In genomic region chr20:45037635-45038034, GRCh38 we compare ENCODE assay signal across 17 cellular contexts.
A peak's percentile ranks its signal among the peaks of the same experiment; 100 is the strongest.
DNase-seq lines count a peak whose midpoint lies in the region; ATAC-seq and TF ChIP-seq lines count a peak whose summit lies in the region.
"Had no signal": no experiment of that assay in that cellular context is flagged by ENCODE, and none has a peak within 500 bp of the region (broad histone marks: within the 10 kb centered on the region; RNA-seq: fewer than 3 reads in every experiment).

No MANE protein-coding gene starts in this region.

- peaks cover 0 to 68% (median 22%) of the 10 kb centered on the region in 3 donors for H3K36me3 Mint-ChIP-seq in CD8-positive, alpha-beta memory T cell

- DNase-seq in CD8-positive, alpha-beta memory T cell, result no peak
- DNase-seq in Karpas-422, result no peak
- no peak for DNase-seq in brain microvascular endothelial cell
- DNase-seq in esophagus squamous epithelium (lab: John Stamatoyannopoulos, UW), result no peak
- no peak for DNase-seq in C1 segment of cervical spinal cord (lab: John Stamatoyannopoulos, UW)
- DNase-seq: activated CD4-positive, alpha-beta T cell treated with anti-CD3 and anti-CD28 coated beads for 1 hour; activated gamma-delta T cell treated with Interleukin-2 at 50 U/mL for 16 hours; effector memory CD4-positive, alpha-beta T cell; H9; left ventricle myocardium superior; NCI-H1436; NCI-H2171 treated with DMSO at 0.1 percent for 48 hours; NCI-H526 treated with DMSO at 0.1 percent for 48 hours; stimulated activated naive CD4-positive, alpha-beta T cell had no signal

- no peaks in the 10 kb centered on the region for H3K9me3 Mint-ChIP-seq in CD8-positive, alpha-beta memory T cell

- 90 to 95% methylated on average over 2 of the region's 2 CpGs for WGBS in esophagus squamous epithelium, 2 donors

- H3K4me3 ChIP-seq in CD8-positive, alpha-beta memory T cell (ENCODE audit: low read length), result no peak overlapping the region
- no peak overlapping the region for H3K4me3 ChIP-seq in Karpas-422 (ENCODE audit: low read length)
- H3K4me3 ChIP-seq in brain microvascular endothelial cell (ENCODE audit: low read depth, low read length), result no peak overlapping the region
- H3K4me3 ChIP-seq in neutrophil (ENCODE audit: low read depth in 1 of 2, low read length in 1 of 2), result no peak overlapping the region
- no peak overlapping the region for H3K4me3 ChIP-seq in esophagus squamous epithelium
- H3K4me3 ChIP-seq: tibial nerve had no signal

- no peak for TF ChIP-seq POLR2A in esophagus squamous epithelium (IDR thresholded peaks at IDR 0.05)

- CTCF ChIA-PET in CD8-positive, alpha-beta memory T cell (lab: Charles Lee), result interaction anchor here (3.8 kb wide), 1 partner anchor 58 kb away, joined by 17 read pairs; no protein-coding TSS in a partner anchor

- H3K9me3 ChIP-seq in CD8-positive, alpha-beta memory T cell (ENCODE audit: low read length), result no peaks in the 10 kb centered on the region
- H3K9me3 ChIP-seq in Karpas-422 (ENCODE audit: low read length), result no peaks in the 10 kb centered on the region
- H3K9me3 ChIP-seq in neutrophil, result no peaks in the 10 kb centered on the region
- H3K9me3 ChIP-seq in esophagus squamous epithelium, result no peaks in the 10 kb centered on the region
- H3K9me3 ChIP-seq: tibial nerve had no signal

- TF ChIP-seq CTCF in brain microvascular endothelial cell (IDR thresholded peaks at IDR 0.05; ENCODE audit: low read depth, low read length, missing control alignments), result no peak
- no peak for TF ChIP-seq CTCF in neutrophil (IDR thresholded peaks at IDR 0.05)
- no peak for TF ChIP-seq CTCF in esophagus squamous epithelium (IDR thresholded peaks at IDR 0.05)

- no peaks in the 10 kb centered on the region for H3K9me2 ChIP-seq in Karpas-422 (replicated peaks; ENCODE audit: insufficient read depth, low read length)

- intact Hi-C loops in esophagus squamous epithelium (cut with DNase I), result no loop called here

- H3K79me2 ChIP-seq in Karpas-422 (ENCODE audit: low read length), result peaks cover 90% of the 10 kb centered on the region

- H3K4me3 Mint-ChIP-seq in CD8-positive, alpha-beta memory T cell, result no peak overlapping the region
- H3K4me3 Mint-ChIP-seq: H9 had no signal

- H3K4me1 ChIP-seq in CD8-positive, alpha-beta memory T cell (ENCODE audit: insufficient read depth, low read length), result peaks cover 51% of the 10 kb centered on the region
- H3K4me1 ChIP-seq in Karpas-422 (ENCODE audit: low read length) (peaks cover 75% of the 10 kb centered on the region), neutrophil (ENCODE audit: control insufficient read depth in 1 of 2, insufficient read depth in 1 of 2, low read depth in 1 of 2, low read length in 1 of 2) (peaks cover 46 to 48% of the 10 kb centered on the region in 2 experiments), esophagus squamous epithelium (peaks cover 0 to 23% (median 10%) of the 10 kb centered on the region in 3 donors)

- no peak overlapping the region for H3K9ac ChIP-seq in Karpas-422 (ENCODE audit: low read length)

- H3K27ac ChIP-seq in CD8-positive, alpha-beta memory T cell (ENCODE audit: low read depth, low read length), result no peak overlapping the region
- H3K27ac ChIP-seq in Karpas-422 (ENCODE audit: low read length) (peak overlapping the region; percentile 80), brain microvascular endothelial cell (peak overlapping the region; percentile 12), neutrophil (peak overlapping the region; percentile 4), esophagus squamous epithelium (no peak overlapping the region)

- H3K4me1 Mint-ChIP-seq in CD8-positive, alpha-beta memory T cell, result peaks cover 75 to 95% (median 93%) of the 10 kb centered on the region in 3 donors

- no peaks in the 10 kb centered on the region for H3K27me3 ChIP-seq in CD8-positive, alpha-beta memory T cell (ENCODE audit: insufficient read depth, low read length, poor library complexity, severe bottlenecking)
- H3K27me3 ChIP-seq in Karpas-422 (ENCODE audit: low read length) (no peaks in the 10 kb centered on the region), brain microvascular endothelial cell (replicated peaks) (no peaks in the 10 kb centered on the region), neutrophil (no peaks in the 10 kb centered on the region), esophagus squamous epithelium (no peaks in the 10 kb centered on the region)
- H3K27me3 ChIP-seq: tibial nerve had no signal

- no peaks in the 10 kb centered on the region for H3K36me3 ChIP-seq in CD8-positive, alpha-beta memory T cell (ENCODE audit: insufficient read depth, low read length)
- H3K36me3 ChIP-seq in Karpas-422 (ENCODE audit: insufficient read depth, low read length) (peaks cover 31% of the 10 kb centered on the region), brain microvascular endothelial cell (replicated peaks) (no peaks in the 10 kb centered on the region), neutrophil (peaks cover 38% of the 10 kb centered on the region), esophagus squamous epithelium (no peaks in the 10 kb centered on the region)
- H3K36me3 ChIP-seq: tibial nerve had no signal

- peak overlapping the region in 6 of 8 donors; percentile 20 to 79 (median 70) for H3K27ac Mint-ChIP-seq in CD8-positive, alpha-beta memory T cell

- no peak overlapping the region for H2AFZ ChIP-seq in Karpas-422 (ENCODE audit: low read length)

- POLR2A ChIA-PET in CD8-positive, alpha-beta memory T cell (lab: Charles Lee), result no interaction called here

- in situ Hi-C loops in brain microvascular endothelial cell (cut with HindIII; ENCODE audit: low pct_ligation_motif_present, low sequenced_read_pairs), result no loop called here

- ATAC-seq in GM18909 (IDR thresholded peaks at IDR 0.05; ENCODE audit: poor library complexity, unreplicated experiment), result no peak

- no peaks in the 10 kb centered on the region for H4K20me1 ChIP-seq in Karpas-422 (ENCODE audit: insufficient read depth, low read depth, low read length)

- H3K27me3 Mint-ChIP-seq in CD8-positive, alpha-beta memory T cell, result no peaks in the 10 kb centered on the region

- no peak overlapping the region for H3K4me2 ChIP-seq in Karpas-422 (ENCODE audit: low read depth, low read length, poor library complexity, severe bottlenecking)

Comparison
In these comparisons a context has a peak if more than half of its experiments do, and no peak if none do; other contexts are left out.
1. H3K27ac ChIP-seq: peak in Karpas-422 (single experiment), brain microvascular endothelial cell (single experiment) and neutrophil (single experiment); none in CD8-positive, alpha-beta memory T cell (single experiment) and esophagus squamous epithelium (0 of 4).